ENCODE assay signal across 8 cellular contexts in the genomic region with DNA sequence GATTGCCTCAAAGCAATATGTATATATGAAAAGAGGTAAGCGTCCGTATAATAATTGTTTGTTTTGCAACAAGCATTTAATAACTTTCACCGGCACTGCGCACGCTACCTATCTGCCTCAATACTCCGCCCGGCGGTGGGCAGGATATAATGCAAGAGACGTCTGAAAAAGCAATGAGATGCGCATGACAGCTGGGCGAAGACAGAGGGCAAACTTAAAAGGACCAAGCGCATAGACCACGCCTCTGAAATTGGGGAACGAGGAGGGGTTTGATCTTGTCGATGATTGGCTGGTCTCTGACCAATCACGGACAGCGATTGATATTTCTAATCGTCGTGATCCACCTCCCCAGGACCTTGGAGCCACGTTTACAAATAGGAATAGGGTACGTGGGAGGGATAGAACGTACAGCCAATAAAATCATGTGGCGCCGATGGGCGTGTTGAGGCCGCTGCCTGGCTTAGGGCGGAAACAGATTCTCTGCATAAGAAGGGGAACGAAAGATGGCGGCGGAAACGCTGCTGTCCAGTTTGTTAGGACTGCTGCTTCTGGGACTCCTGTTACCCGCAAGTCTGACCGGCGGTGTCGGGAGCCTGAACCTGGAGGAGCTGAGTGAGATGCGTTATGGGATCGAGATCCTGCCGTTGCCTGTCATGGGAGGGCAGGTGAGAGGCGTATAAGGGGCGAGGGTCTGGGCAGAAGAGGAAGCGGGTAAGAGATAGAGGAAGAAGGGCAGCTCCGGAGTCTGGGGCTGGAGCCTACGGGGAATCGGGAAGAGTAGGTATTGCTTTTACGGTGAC. TPM values are rescaled to one million over a fixed set of nuclear protein-coding genes. Genes with fewer than 3 reads are reported as not detected.
A peak's percentile ranks its signal among the peaks of the same experiment; 100 is the strongest.
DNase-seq lines count a peak whose midpoint lies in the region; ATAC-seq, FAIRE-seq and TF ChIP-seq lines count a peak whose summit lies in the region.

A gene with protein sequence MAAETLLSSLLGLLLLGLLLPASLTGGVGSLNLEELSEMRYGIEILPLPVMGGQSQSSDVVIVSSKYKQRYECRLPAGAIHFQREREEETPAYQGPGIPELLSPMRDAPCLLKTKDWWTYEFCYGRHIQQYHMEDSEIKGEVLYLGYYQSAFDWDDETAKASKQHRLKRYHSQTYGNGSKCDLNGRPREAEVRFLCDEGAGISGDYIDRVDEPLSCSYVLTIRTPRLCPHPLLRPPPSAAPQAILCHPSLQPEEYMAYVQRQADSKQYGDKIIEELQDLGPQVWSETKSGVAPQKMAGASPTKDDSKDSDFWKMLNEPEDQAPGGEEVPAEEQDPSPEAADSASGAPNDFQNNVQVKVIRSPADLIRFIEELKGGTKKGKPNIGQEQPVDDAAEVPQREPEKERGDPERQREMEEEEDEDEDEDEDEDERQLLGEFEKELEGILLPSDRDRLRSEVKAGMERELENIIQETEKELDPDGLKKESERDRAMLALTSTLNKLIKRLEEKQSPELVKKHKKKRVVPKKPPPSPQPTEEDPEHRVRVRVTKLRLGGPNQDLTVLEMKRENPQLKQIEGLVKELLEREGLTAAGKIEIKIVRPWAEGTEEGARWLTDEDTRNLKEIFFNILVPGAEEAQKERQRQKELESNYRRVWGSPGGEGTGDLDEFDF (plus strand): TSS at position 474 of the 800 bp plus-strand sequence. CDS start 30 bp downstream, at position 504.

- H3K27ac Mint-ChIP-seq in nephron progenitor cell, result no peak within 1 kb of the TSS

- TF ChIP-seq EP300 in stomach (IDR thresholded peaks at IDR 0.05), result no peak

- peak; percentile 98 for ATAC-seq in RWPE2 (ENCODE audit: low read depth)

- peak; percentile 98 for FAIRE-seq in H54 (lab: Jason Lieb, UNC)

- peaks cover 32% of the 10 kb centered on the region for H3K27me3 Mint-ChIP-seq in nephron progenitor cell (ENCODE audit: low read depth, poor library complexity)

- H3K9me3 ChIP-seq in RWPE2 (ENCODE audit: severe bottlenecking) (no peaks in the 10 kb centered on the region), stomach (no peaks in the 10 kb centered on the region)

- no peak within 1 kb of the TSS for H3K4me3 Mint-ChIP-seq in nephron progenitor cell

- intact Hi-C loops in stomach (cut with DNase I; ENCODE audit: low total_unique reads), result no loop called here

- H3K36me3 ChIP-seq in RWPE2 (ENCODE audit: low read depth) (peaks cover 28% of the 10 kb centered on the region), stomach (peaks cover 18 to 34% (median 33%) of the 10 kb centered on the region in 4 donors)

- in situ Hi-C loops in G401 (cut with HindIII; ENCODE audit: low sequenced_read_pairs), result no loop called here

- 0 to 1% (median 0%) methylated on average over 45 of the region's 45 CpGs for WGBS in stomach, 5 donors

- H3K4me1 ChIP-seq in RWPE2 (ENCODE audit: insufficient read depth, poor library complexity, severe bottlenecking) (no peaks in the 10 kb centered on the region), stomach (peaks cover 7 to 22% (median 18%) of the 10 kb centered on the region in 4 donors)

- TF ChIP-seq CTCF in RWPE2 (IDR thresholded peaks at IDR 0.05; ENCODE audit: poor library complexity, severe bottlenecking) (peak; percentile 88), nephron progenitor cell (IDR thresholded peaks at IDR 0.05) (peak; percentile 60), stomach (IDR thresholded peaks at IDR 0.05) (peak in 6 of 7 experiments; percentile 14 to 90 (median 70))

- peak within 1 kb of the TSS; percentile 66 for H3K4me3 ChIP-seq in RWPE2 (ENCODE audit: severe bottlenecking)
- peak within 1 kb of the TSS; percentile 83 to 91 (median 88) for H3K4me3 ChIP-seq in stomach

- peak; percentile 77 for TF ChIP-seq POLR2A in H54 (IDR thresholded peaks at IDR 0.05; ENCODE audit: low read depth, low read length)
- TF ChIP-seq POLR2A in stomach (IDR thresholded peaks at IDR 0.05), result peak in 1 of 4 donors; percentile 86

- peaks cover 26% of the 10 kb centered on the region for H3K9me3 Mint-ChIP-seq in nephron progenitor cell

- H3K36me3 Mint-ChIP-seq in nephron progenitor cell (ENCODE audit: low read depth), result peaks cover 32% of the 10 kb centered on the region

- H3K27me3 ChIP-seq in RWPE2 (ENCODE audit: insufficient read depth, poor library complexity, severe bottlenecking) (no peaks in the 10 kb centered on the region), stomach (peaks cover 0 to 5% (median 0%) of the 10 kb centered on the region in 3 donors)

- H3K4me1 Mint-ChIP-seq in nephron progenitor cell, result no peaks in the 10 kb centered on the region

- H3K27ac ChIP-seq in RWPE2 (ENCODE audit: poor library complexity, severe bottlenecking) (no peak within 1 kb of the TSS), stomach (peak within 1 kb of the TSS; percentile 80 to 86 (median 85))

- DNase-seq in G401 (ENCODE audit: low spot score), result peak; percentile 100
- DNase-seq in H54 (ENCODE audit: insufficient read length, low spot score), result peak; percentile 90
- DNase-seq in LoVo (ENCODE audit: low spot score), result peak; percentile 100
- DNase-seq in RWPE2 (ENCODE audit: low spot score), result peak; percentile 97
- DNase-seq in activated T-helper 9 cell treated with anti-CD3 and anti-CD28 coated beads, Interleukin-2, amount 50 U/mL, for 16 hours (ENCODE audit: low read depth), result peak; percentile 87
- DNase-seq in fibroblast of the conjunctiva (ENCODE audit: low read depth), result peak; percentile 100
- peak; percentile 90 for DNase-seq in nephron progenitor cell
- peak; percentile 95 for DNase-seq in stomach

RNA-seq across cellular contexts. Expression of the gene that starts here (rescaled TPM):
- 106 and 134 TPM in 2 replicates for total RNA-seq in G401 (2014; rRNA removed; shearing (Covaris generic))
- 100 to 1,000 TPM; 135 to 408 (median 192) TPM for total RNA-seq in stomach
- 100 to 1,000 TPM in 2 of 3 donors, 10 to 100 TPM in 1; 85.8 to 171 (median 137) TPM for polyA plus RNA-seq in stomach
